15 cellular contexts compared by ENCODE assay signal in the genomic region with DNA sequence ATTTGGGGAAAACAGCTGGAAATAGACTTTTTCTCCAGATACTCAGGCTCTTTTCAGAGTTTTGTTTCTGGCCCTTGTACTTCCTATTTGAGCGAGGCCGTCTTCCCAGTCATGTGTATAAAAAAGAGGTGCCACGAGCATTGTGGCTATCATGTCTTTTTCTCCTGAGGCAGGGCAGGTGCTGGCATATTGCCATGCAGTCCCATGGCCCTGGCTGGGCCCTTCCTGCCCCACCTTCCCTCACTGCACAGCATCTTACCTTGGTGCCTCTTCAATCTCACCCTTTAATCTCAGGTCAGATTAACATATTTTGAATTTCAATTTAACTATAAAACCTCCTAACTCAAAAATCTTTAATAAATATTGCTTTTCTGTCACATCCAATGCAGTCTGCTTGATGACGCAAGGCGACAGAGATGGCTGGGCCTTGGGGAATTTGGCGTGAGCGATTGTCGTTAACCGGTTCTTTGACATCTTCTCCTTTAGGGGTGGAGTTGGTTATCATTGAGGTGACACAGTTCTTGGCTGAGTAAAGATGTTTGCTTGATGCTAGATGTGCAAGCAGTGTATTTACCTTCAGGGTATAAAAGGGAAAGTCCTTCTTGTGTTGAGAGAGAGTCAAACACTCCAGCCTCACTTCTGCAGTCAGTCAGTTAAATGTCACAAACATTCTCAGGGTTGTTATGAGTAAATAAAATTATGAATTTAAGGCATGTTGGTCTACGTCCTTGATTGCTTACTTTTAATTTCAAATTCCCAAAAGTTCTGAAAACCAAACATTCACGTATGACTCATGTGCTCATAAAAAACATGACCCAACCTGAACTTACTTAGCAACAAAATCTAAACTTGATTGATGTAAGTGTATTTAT.
DNase-seq lines count a peak whose midpoint lies in the region; ATAC-seq, FAIRE-seq and TF ChIP-seq lines count a peak whose summit lies in the region.
"Had no signal": no experiment of that assay in that cellular context is flagged by ENCODE, and none has a peak within 500 bp of the region (broad histone marks: within the 10 kb centered on the region; RNA-seq: fewer than 3 reads in every experiment).

No MANE protein-coding gene starts in this region.

- 86% methylated on average over 11 of the region's 11 CpGs for WGBS in right lobe of liver (ENCODE audit: insufficient coverage, low coverage, low lambda C conversion rate, missing lambda C conversion rate)
- 78% methylated on average over 11 of the region's 11 CpGs for WGBS in aorta, 2 donors
- WGBS in testis, 2 donors, result 88 to 89% methylated on average over 11 of the region's 11 CpGs

- H3K9me3 ChIP-seq in breast epithelium, result no peaks in the 10 kb centered on the region
- no peaks in the 10 kb centered on the region for H3K9me3 ChIP-seq in right lobe of liver
- no peaks in the 10 kb centered on the region for H3K9me3 ChIP-seq in aorta (ENCODE audit: control insufficient read depth, low read length)
- no peaks in the 10 kb centered on the region for H3K9me3 ChIP-seq in testis
- H3K9me3 ChIP-seq: prostate gland, upper lobe of left lung had no signal

- H3K36me3 ChIP-seq in breast epithelium (no peaks in the 10 kb centered on the region), right lobe of liver (no peaks in the 10 kb centered on the region), aorta (ENCODE audit: control insufficient read depth in 1 of 2, insufficient read depth in 2 of 2, low read length in 1 of 2) (no peaks in the 10 kb centered on the region), testis (ENCODE audit: low read depth, missing control alignments) (no peaks in the 10 kb centered on the region)
- H3K36me3 ChIP-seq: prostate gland, upper lobe of left lung had no signal

- H3K27ac ChIP-seq in breast epithelium (peak overlapping the region; percentile 6 to 54), right lobe of liver (peak overlapping the region in 1 of 3 donors; percentile 48), aorta (ENCODE audit: low read depth in 1 of 2, low read length in 2 of 2) (no peak overlapping the region), testis (no peak overlapping the region)

- ATAC-seq in right lobe of liver, result peak in 3 of 4 donors; percentile 20 to 47 (median 24)
- no peak for ATAC-seq in aorta (ENCODE audit: low FRiP score)
- ATAC-seq: activated CD8-positive, alpha-beta memory T cell treated with anti-CD3 and anti-CD28 coated beads, Interleukin-2, amount 10 ng/mL, durations not matched to agents 7 days and 5 days had no signal

- TF ChIP-seq CTCF in breast epithelium (IDR thresholded peaks at IDR 0.05) (no peak), right lobe of liver (IDR thresholded peaks at IDR 0.05) (no peak), testis (IDR thresholded peaks at IDR 0.05) (no peak)

- H3K27me3 ChIP-seq in breast epithelium, result no peaks in the 10 kb centered on the region
- no peaks in the 10 kb centered on the region for H3K27me3 ChIP-seq in right lobe of liver
- no peaks in the 10 kb centered on the region for H3K27me3 ChIP-seq in aorta (ENCODE audit: control insufficient read depth in 1 of 2, insufficient read depth in 2 of 2, low read length in 1 of 2)
- H3K27me3 ChIP-seq in testis, result no peaks in the 10 kb centered on the region
- H3K27me3 ChIP-seq: upper lobe of left lung had no signal

- no peak for FAIRE-seq in HTR-8/SVneo (lab: Jason Lieb, UNC)
- FAIRE-seq: colon, GM12892 had no signal

- DNase-seq in A172 (ENCODE audit: low spot score) (peak; percentile 41), HTR-8/SVneo (ENCODE audit: insufficient read length, low spot score) (peak; percentile 10), breast epithelium (ENCODE audit: low spot score in 2 of 2) (no peak), right lobe of liver (no peak), aorta (no peak), NCI-H187 (lab: John Stamatoyannopoulos, UW) (no peak), AML-193 (lab: John Stamatoyannopoulos, UW) (no peak), testis (no peak)
- DNase-seq: activated CD8-positive, alpha-beta memory T cell treated with anti-CD3 and anti-CD28 coated beads, Interleukin-2, amount 10 ng/mL, durations not matched to agents 7 days and 5 days; DND-41; NCI-H2081 treated with DMSO at 0.1 percent for 48 hours; upper lobe of left lung had no signal

- TF ChIP-seq POLR2A in breast epithelium (IDR thresholded peaks at IDR 0.05) (no peak), right lobe of liver (IDR thresholded peaks at IDR 0.05) (no peak), testis (IDR thresholded peaks at IDR 0.05) (no peak)

- H3K4me3 ChIP-seq in breast epithelium (no peak overlapping the region), right lobe of liver (no peak overlapping the region), aorta (ENCODE audit: low read length in 2 of 2) (no peak overlapping the region), testis (no peak overlapping the region)
- H3K4me3 ChIP-seq: prostate gland, upper lobe of left lung had no signal

- intact Hi-C loops in breast epithelium (cut with DNase I; ENCODE audit: low total_unique reads) (no loop called here), right lobe of liver (cut with DNase I) (no loop called here), aorta (cut with DNase I) (loop anchor here in 1 of 2 donors (5.0 kb wide), 2 partner anchors 38 to 868 kb away; a partner anchor contains a TSS), testis (cut with DNase I; ENCODE audit: low total_unique reads) (no loop called here)

- no peaks in the 10 kb centered on the region for H3K4me1 ChIP-seq in breast epithelium
- peaks cover 0 to 46% (median 12%) of the 10 kb centered on the region in 4 donors for H3K4me1 ChIP-seq in right lobe of liver
- no peaks in the 10 kb centered on the region for H3K4me1 ChIP-seq in aorta (ENCODE audit: control insufficient read depth in 1 of 2, insufficient read depth in 2 of 2, low read length in 2 of 2)
- H3K4me1 ChIP-seq in testis, result peaks cover 13% of the 10 kb centered on the region
- H3K4me1 ChIP-seq: prostate gland had no signal

Comparison
In these comparisons a context has a peak if more than half of its experiments do, and no peak if none do; other contexts are left out.
1. DNase-seq: peak in A172 (single experiment) and HTR-8/SVneo (single experiment); none in breast epithelium (0 of 2), right lobe of liver (0 of 3), aorta (0 of 2), NCI-H187 (0 of 2), AML-193 (0 of 2) and testis (single experiment).
2. H3K27ac ChIP-seq: peak in breast epithelium (2 of 2); none in aorta (0 of 2) and testis (0 of 2).